19 cellular contexts compared by ENCODE assay signal in genomic region chr15:22868928-22869327, GRCh38.
"Had no signal": no experiment of that assay in that cellular context is flagged by ENCODE, and none has a peak within 500 bp of the region (broad histone marks: within the 10 kb centered on the region; RNA-seq: fewer than 3 reads in every experiment).

No MANE protein-coding gene starts in this region.

- H3K4me3 ChIP-seq: body of pancreas, colonic mucosa, left lung, sigmoid colon, upper lobe of right lung had no signal

- H3K27me3 Mint-ChIP-seq: activated CD4-positive, alpha-beta T cell treated with anti-CD3 and anti-CD28 coated beads, Interleukin-2, amount 10 ng/mL, durations not matched to agents 24 days and 14 days; activated CD8-positive, alpha-beta T cell treated with anti-CD3 and anti-CD28 coated beads for 36 hours had no signal

- H3K27ac Mint-ChIP-seq: activated CD8-positive, alpha-beta T cell treated with anti-CD3 and anti-CD28 coated beads for 36 hours; endodermal cell; nephron progenitor cell; stimulated activated effector memory CD8-positive, alpha-beta T cell treated with anti-CD3 and anti-CD28 coated beads, Interleukin-12 subunit alpha, Interleukin-12 subunit beta, amount 100 ng/mL, for 72 hours had no signal

- H3K27me3 ChIP-seq: body of pancreas, colonic mucosa, left lung, sigmoid colon, upper lobe of right lung had no signal

- H3K9me3 Mint-ChIP-seq: activated CD4-positive, alpha-beta T cell treated with anti-CD3 and anti-CD28 coated beads, Interleukin-2, amount 10 ng/mL, durations not matched to agents 24 days and 14 days; activated CD8-positive, alpha-beta T cell treated with anti-CD3 and anti-CD28 coated beads for 36 hours; endodermal cell; stimulated activated effector memory CD8-positive, alpha-beta T cell treated with anti-CD3 and anti-CD28 coated beads, Interleukin-12 subunit alpha, Interleukin-12 subunit beta, amount 100 ng/mL, for 72 hours had no signal

- H3K9me3 ChIP-seq: body of pancreas, colonic mucosa, left lung, sigmoid colon, upper lobe of right lung had no signal

- DNase-seq: activated CD4-positive, alpha-beta T cell treated with anti-CD3 and anti-CD28 coated beads, Interleukin-2, amount 10 ng/mL, durations not matched to agents 24 days and 14 days; activated CD8-positive, alpha-beta T cell treated with anti-CD3 and anti-CD28 coated beads for 36 hours; activated effector memory CD4-positive, alpha-beta T cell treated with Interleukin-2 at 50 U/mL for 16 hours; activated naive CD4-positive, alpha-beta T cell treated with anti-CD3 and anti-CD28 coated beads, Interleukin-2, amount 50 U/mL, for 16 hours; activated T-cell treated with anti-CD3 and anti-CD28 coated beads, Interleukin-2, amount 50 U/mL, for 1 hour; body of pancreas; caudate nucleus; colonic mucosa; endodermal cell; foreskin fibroblast; glutamatergic neuron; left lung; nephron progenitor cell; occipital lobe; sigmoid colon; stimulated activated CD4-positive, alpha-beta T cell treated with anti-CD3 and anti-CD28 coated beads, Interleukin-4, amount 100 ng/mL, for 24 hours; upper lobe of right lung had no signal

- H3K4me3 Mint-ChIP-seq: activated CD4-positive, alpha-beta T cell treated with anti-CD3 and anti-CD28 coated beads, Interleukin-2, amount 10 ng/mL, durations not matched to agents 24 days and 14 days; activated CD8-positive, alpha-beta T cell treated with anti-CD3 and anti-CD28 coated beads for 36 hours; endodermal cell; nephron progenitor cell; stimulated activated effector memory CD8-positive, alpha-beta T cell treated with anti-CD3 and anti-CD28 coated beads, Interleukin-12 subunit alpha, Interleukin-12 subunit beta, amount 100 ng/mL, for 72 hours had no signal

- ATAC-seq: activated CD8-positive, alpha-beta T cell treated with anti-CD3 and anti-CD28 coated beads for 36 hours; body of pancreas; left lung; stimulated activated effector memory CD8-positive, alpha-beta T cell treated with anti-CD3 and anti-CD28 coated beads, Interleukin-12 subunit alpha, Interleukin-12 subunit beta, amount 100 ng/mL, for 72 hours; upper lobe of right lung had no signal

- H3K4me1 ChIP-seq: colonic mucosa, left lung, upper lobe of right lung had no signal

- H3K27ac ChIP-seq: body of pancreas, colonic mucosa, epithelial cell of prostate, left lung, upper lobe of right lung had no signal
